32 cellular contexts compared by ENCODE assay signal in the genomic region with DNA sequence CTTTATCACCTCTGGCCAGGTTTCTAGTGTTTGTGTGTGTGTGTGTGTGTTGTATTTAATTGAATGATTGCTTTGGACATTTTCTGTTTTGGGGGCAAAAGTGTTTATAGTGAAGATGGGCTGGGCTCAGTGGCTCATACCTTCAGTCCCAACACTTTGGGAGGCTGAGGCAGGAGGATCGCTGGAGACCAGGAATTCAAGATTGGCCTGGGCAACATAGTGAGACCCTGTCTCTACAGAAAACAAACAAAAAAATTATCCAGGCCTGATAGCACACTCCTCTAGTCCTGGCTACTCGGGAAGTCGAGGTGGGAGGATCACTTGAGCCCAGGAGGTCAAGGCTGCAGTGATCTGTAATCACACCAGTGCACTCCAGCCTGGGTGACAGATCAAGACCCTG.
"Had no signal": no experiment of that assay in that cellular context is flagged by ENCODE, and none has a peak within 500 bp of the region (broad histone marks: within the 10 kb centered on the region; RNA-seq: fewer than 3 reads in every experiment).

No MANE protein-coding gene starts in this region.

- ATAC-seq: activated naive CD8-positive, alpha-beta T cell treated with anti-CD3 and anti-CD28 coated beads, Interleukin-2, amount 50 U/mL, for 24 hours; natural killer cell treated with Interleukin-12 subunit alpha and Interleukin-12 subunit beta and Interleukin-15 and Interleukin-18, amount 100 ng/mL, for 72 hours; sciatic nerve; SK-N-SH treated with all-trans-retinoic acid at 6 μM for 48 hours; stimulated activated effector memory CD8-positive, alpha-beta T cell treated with anti-CD3 and anti-CD28 coated beads, Interleukin-12 subunit alpha, Interleukin-12 subunit beta, amount 100 ng/mL, for 72 hours had no signal

- H3K27ac ChIP-seq: colonic mucosa, epithelial cell of prostate, esophagus squamous epithelium, left ventricle myocardium inferior, neutrophil, stomach, thyroid gland, upper lobe of left lung, vagina had no signal

- H3K27ac Mint-ChIP-seq: activated naive CD8-positive, alpha-beta T cell treated with anti-CD3 and anti-CD28 coated beads, Interleukin-2, amount 50 U/mL, for 24 hours; activated T-cell treated with anti-CD3 and anti-CD28 coated beads, Interleukin-2, amount 50 U/mL, for 24 hours; stimulated activated effector memory CD8-positive, alpha-beta T cell treated with anti-CD3 and anti-CD28 coated beads, Interleukin-12 subunit alpha, Interleukin-12 subunit beta, amount 100 ng/mL, for 72 hours; T-helper 2 cell treated with Interferon-gamma antibody and Interleukin-4, amounts not matched to agents 5 μg/mL and 100 μg/mL, for 36 hours had no signal

- H3K9me3 ChIP-seq: colonic mucosa, esophagus squamous epithelium, left ventricle myocardium inferior, neutrophil, stomach, thyroid gland, upper lobe of left lung, vagina had no signal

- H3K9me3 Mint-ChIP-seq: activated naive CD8-positive, alpha-beta T cell treated with anti-CD3 and anti-CD28 coated beads, Interleukin-2, amount 50 U/mL, for 24 hours; activated T-cell treated with anti-CD3 and anti-CD28 coated beads, Interleukin-2, amount 50 U/mL, for 24 hours; natural killer cell treated with Interleukin-12 subunit alpha and Interleukin-12 subunit beta and Interleukin-15 and Interleukin-18, amount 100 ng/mL, for 72 hours; stimulated activated effector memory CD8-positive, alpha-beta T cell treated with anti-CD3 and anti-CD28 coated beads, Interleukin-12 subunit alpha, Interleukin-12 subunit beta, amount 100 ng/mL, for 72 hours; T-helper 2 cell treated with Interferon-gamma antibody and Interleukin-4, amounts not matched to agents 5 μg/mL and 100 μg/mL, for 36 hours had no signal

- H3K4me3 ChIP-seq: colonic mucosa, esophagus squamous epithelium, left ventricle myocardium inferior, lung, stomach, thyroid gland, upper lobe of left lung, vagina had no signal

- H3K4me3 Mint-ChIP-seq: activated naive CD8-positive, alpha-beta T cell treated with anti-CD3 and anti-CD28 coated beads, Interleukin-2, amount 50 U/mL, for 24 hours; activated T-cell treated with anti-CD3 and anti-CD28 coated beads, Interleukin-2, amount 50 U/mL, for 24 hours; natural killer cell treated with Interleukin-12 subunit alpha and Interleukin-12 subunit beta and Interleukin-15 and Interleukin-18, amount 100 ng/mL, for 72 hours; stimulated activated effector memory CD8-positive, alpha-beta T cell treated with anti-CD3 and anti-CD28 coated beads, Interleukin-12 subunit alpha, Interleukin-12 subunit beta, amount 100 ng/mL, for 72 hours; T-helper 2 cell treated with Interferon-gamma antibody and Interleukin-4, amounts not matched to agents 5 μg/mL and 100 μg/mL, for 36 hours had no signal

- H3K27me3 Mint-ChIP-seq: activated naive CD8-positive, alpha-beta T cell treated with anti-CD3 and anti-CD28 coated beads, Interleukin-2, amount 50 U/mL, for 24 hours; activated T-cell treated with anti-CD3 and anti-CD28 coated beads, Interleukin-2, amount 50 U/mL, for 24 hours; natural killer cell treated with Interleukin-12 subunit alpha and Interleukin-12 subunit beta and Interleukin-15 and Interleukin-18, amount 100 ng/mL, for 72 hours had no signal

- FAIRE-seq: endometrium, small intestine had no signal

- H3K27me3 ChIP-seq: colonic mucosa, esophagus squamous epithelium, neutrophil, stomach, thyroid gland, upper lobe of left lung, vagina had no signal

- DNase-seq: activated CD4-positive, alpha-beta T cell treated with anti-CD3 and anti-CD28 coated beads for 4 hours; activated CD4-positive, alpha-beta T cell treated with anti-CD3 and anti-CD28 coated beads, Interleukin-2, amount 50 U/mL, for 48 hours; activated CD4-positive, CD25-positive, alpha-beta regulatory T cell; activated CD8-positive, alpha-beta memory T cell treated with anti-CD3 and anti-CD28 coated beads for 24 hours; activated CD8-positive, alpha-beta memory T cell treated with anti-CD3 and anti-CD28 coated beads, Interleukin-2, amount 50 U/mL, for 4 hours; activated naive CD4-positive, alpha-beta T cell treated with Interleukin-2 at 50 U/mL for 16 hours; activated naive CD8-positive, alpha-beta T cell treated with anti-CD3 and anti-CD28 coated beads, Interleukin-2, amount 50 U/mL, for 24 hours; activated T-cell treated with anti-CD3 and anti-CD28 coated beads, Interleukin-2, amount 50 U/mL, for 24 hours; amygdala; cerebellar nuclear complex; colonic mucosa; effector CD8-positive, alpha-beta T cell; esophagus squamous epithelium; foreskin melanocyte; islet precursor cell; left ventricle myocardium inferior; mesendoderm; small intestine; stimulated activated CD4-positive, alpha-beta T cell treated with anti-CD3 and anti-CD28 coated beads, Interleukin-4, amount 100 ng/mL, for 24 hours; stomach; thyroid gland; upper lobe of left lung had no signal

- H3K4me1 ChIP-seq: colonic mucosa, esophagus squamous epithelium, left ventricle myocardium inferior, stomach, thyroid gland, upper lobe of left lung, vagina had no signal

- H3K36me3 ChIP-seq: colonic mucosa had no signal
